8 cellular contexts compared by ENCODE assay signal in genomic region chr3:37859908-37860199, GRCh38. TPM values are rescaled to one million over a fixed set of nuclear protein-coding genes. Genes with fewer than 3 reads are reported as not detected.
DNase-seq lines count a peak whose midpoint lies in the region; ATAC-seq and TF ChIP-seq lines count a peak whose summit lies in the region.

No MANE protein-coding gene starts in this region.

- peaks cover 32% of the 10 kb centered on the region for H3K4me1 Mint-ChIP-seq in endothelial cell (ENCODE audit: unreplicated experiment)

- WGBS in ovary, 3 donors, result 74 to 83% (median 78%) methylated on average over 6 of the region's 6 CpGs
- no CpG with 5 or more reads among the region's 6 CpGs for WGBS in mesendoderm (ENCODE audit: extremely low coverage, insufficient coverage, low lambda C conversion rate)

- H3K4ac ChIP-seq in mesendoderm (ENCODE audit: low read depth, low read length), result no peak overlapping the region

- H3K27me3 Mint-ChIP-seq in endothelial cell (ENCODE audit: unreplicated experiment), result peaks cover 18% of the 10 kb centered on the region

- H3K36me3 ChIP-seq in BLaER1 treated with 17β-estradiol and CSF1 and Interleukin-3, amounts not matched to agents 10 nM and 100 nM, result no peaks in the 10 kb centered on the region
- no peaks in the 10 kb centered on the region for H3K36me3 ChIP-seq in ovary
- H3K36me3 ChIP-seq in mesendoderm (ENCODE audit: control insufficient read depth, insufficient read depth, low read length), result no peaks in the 10 kb centered on the region

- H3K79me1 ChIP-seq in mesendoderm (ENCODE audit: low read length), result peaks cover 3% of the 10 kb centered on the region

- H4K8ac ChIP-seq in mesendoderm (ENCODE audit: low read depth, low read length), result no peak overlapping the region

- TF ChIP-seq POLR2A in ovary (IDR thresholded peaks at IDR 0.05), result no peak

- H3K4me3 Mint-ChIP-seq in endothelial cell (ENCODE audit: unreplicated experiment), result peak overlapping the region; percentile 92

- H4K20me1 ChIP-seq in BLaER1 treated with 17β-estradiol and CSF1 and Interleukin-3, amounts not matched to agents 10 nM and 100 nM, result peaks cover 0 to 26% (median 13%) of the 10 kb centered on the region in 11 experiments; a peak in 14 of 22 replicates

- H3K9me3 ChIP-seq in BLaER1 treated with 17β-estradiol and CSF1 and Interleukin-3, amounts not matched to agents 10 nM and 100 nM (replicated peaks in 1 of 11), result no peaks in the 10 kb centered on the region
- no peaks in the 10 kb centered on the region for H3K9me3 ChIP-seq in ovary

- peaks cover 4 to 37% (median 25%) of the 10 kb centered on the region in 11 experiments; a peak in 18 of 22 replicates for H3K27me3 ChIP-seq in BLaER1 treated with 17β-estradiol and CSF1 and Interleukin-3, amounts not matched to agents 10 nM and 100 nM
- H3K27me3 ChIP-seq in ovary, result no peaks in the 10 kb centered on the region
- H3K27me3 ChIP-seq in mesendoderm (ENCODE audit: insufficient read depth, low read length, poor library complexity), result no peaks in the 10 kb centered on the region

- H3K9ac ChIP-seq in BLaER1 treated with 17β-estradiol and CSF1 and Interleukin-3, amounts not matched to agents 10 nM and 100 nM, result no peak overlapping the region
- no peak overlapping the region for H3K9ac ChIP-seq in mesendoderm (ENCODE audit: low read length)

- no peaks in the 10 kb centered on the region for H3K9me3 Mint-ChIP-seq in endothelial cell (ENCODE audit: unreplicated experiment)

- H3K56ac ChIP-seq in mesendoderm (ENCODE audit: low read length), result no peak overlapping the region

- peak overlapping the region; percentile 34 to 100 (median 96) for H3K4me2 ChIP-seq in BLaER1 treated with 17β-estradiol and CSF1 and Interleukin-3, amounts not matched to agents 10 nM and 100 nM
- H3K4me2 ChIP-seq in mesendoderm (ENCODE audit: low read length), result no peak overlapping the region

- no peak for TF ChIP-seq CTCF in LNCaP clone FGC (IDR thresholded peaks at IDR 0.05; ENCODE audit: control insufficient read depth, extremely low read depth, insufficient read depth)
- no peak for TF ChIP-seq CTCF in endothelial cell (IDR thresholded peaks at IDR 0.05; ENCODE audit: unreplicated experiment)
- no peak for TF ChIP-seq CTCF in ovary (IDR thresholded peaks at IDR 0.05)

- no peak for DNase-seq in LNCaP clone FGC (ENCODE audit: low read depth)
- DNase-seq in endothelial cell (ENCODE audit: low spot score), result no peak
- no peak for DNase-seq in ovary
- no peak for DNase-seq in mesendoderm
- DNase-seq in DMS153 treated with DMSO at 0.1 percent for 48 hours (lab: John Stamatoyannopoulos, UW; ENCODE audit: unreplicated experiment), result no peak
- no peak for DNase-seq in NCI-H2029 (lab: John Stamatoyannopoulos, UW)

- H2AK5ac ChIP-seq in mesendoderm (ENCODE audit: low read length), result no peak overlapping the region

- H3K36me3 Mint-ChIP-seq in endothelial cell (ENCODE audit: low read depth, unreplicated experiment), result peaks cover 10% of the 10 kb centered on the region

- H4K5ac ChIP-seq in mesendoderm (ENCODE audit: low read length), result no peak overlapping the region

- H3K27ac Mint-ChIP-seq in endothelial cell (ENCODE audit: unreplicated experiment), result no peak overlapping the region

- H3K23ac ChIP-seq in mesendoderm (ENCODE audit: low read length), result no peak overlapping the region

- intact Hi-C loops in ovary (cut with DNase I), result loop anchor here in 2 of 4 donors (5.0 to 10.0 kb wide), 3 partner anchors 105 to 145 kb away; no protein-coding TSS in a partner anchor

- peaks cover 14 to 45% (median 37%) of the 10 kb centered on the region in 10 experiments; a peak in 19 of 20 replicates for H3K4me1 ChIP-seq in BLaER1 treated with 17β-estradiol and CSF1 and Interleukin-3, amounts not matched to agents 10 nM and 100 nM
- peaks cover 6% of the 10 kb centered on the region for H3K4me1 ChIP-seq in ovary (ENCODE audit: insufficient read depth)
- peaks cover 5% of the 10 kb centered on the region for H3K4me1 ChIP-seq in mesendoderm (ENCODE audit: control insufficient read depth, low read depth, low read length)

- peaks cover under 1% of the 10 kb centered on the region for H3K79me2 ChIP-seq in mesendoderm (ENCODE audit: control insufficient read depth, insufficient read depth, low read length)

- H2BK5ac ChIP-seq in mesendoderm (ENCODE audit: low read length), result no peak overlapping the region

- no peak overlapping the region for H2BK15ac ChIP-seq in mesendoderm (replicated peaks; ENCODE audit: low read depth)

- no peak overlapping the region for H2BK120ac ChIP-seq in mesendoderm (ENCODE audit: low read depth, low read length)

- no peak for TF ChIP-seq EP300 in ovary (IDR thresholded peaks at IDR 0.05)

- no peak overlapping the region for H3K18ac ChIP-seq in mesendoderm (ENCODE audit: low read length)

- no peak for ATAC-seq in HG03095 (IDR thresholded peaks at IDR 0.05; ENCODE audit: unreplicated experiment)

- peak overlapping the region in 1 of 11 experiments; percentile 40; a peak in 1 of 22 replicates for H3K27ac ChIP-seq in BLaER1 treated with 17β-estradiol and CSF1 and Interleukin-3, amounts not matched to agents 10 nM and 100 nM
- H3K27ac ChIP-seq in ovary (peak overlapping the region; percentile 59 to 87), mesendoderm (ENCODE audit: low read depth, low read length) (no peak overlapping the region)

- H3K4me3 ChIP-seq in BLaER1 treated with 17β-estradiol and CSF1 and Interleukin-3, amounts not matched to agents 10 nM and 100 nM, result no peak overlapping the region; a peak in 2 of 20 replicates
- H3K4me3 ChIP-seq in LNCaP clone FGC (ENCODE audit: low read depth, low read length) (0 out of 2 replicates have a peak overlapping the region, but pooled peaks have one; percentile 24), ovary (no peak overlapping the region), mesendoderm (ENCODE audit: low read length) (no peak overlapping the region)

RNA-seq across cellular contexts. Expression of gene CTDSPL, which starts 1.8 kb away (rescaled TPM):
- 71.4 TPM for total RNA-seq in endothelial cell (ENCODE audit: unreplicated experiment)
- total RNA-seq in ovary, result 10 to 100 TPM; 16.5 to 41.1 (median 34.2) TPM
- polyA plus RNA-seq in ovary, result 10 to 100 TPM; 14.8 to 36.4 TPM
- polyA plus RNA-seq in mesendoderm (2013, experiment 1 of 2), result 7.6 TPM
- 8.1 TPM for polyA plus RNA-seq in mesendoderm (2013, experiment 2 of 2)
